In genomic region chr15:80996247-80996646, GRCh38 we compare ENCODE assay signal across 11 cellular contexts. TPM values are rescaled to one million over a fixed set of nuclear protein-coding genes. Genes with fewer than 3 reads are reported as not detected.
DNase-seq lines count a peak whose midpoint lies in the region; ATAC-seq and TF ChIP-seq lines count a peak whose summit lies in the region.
"Had no signal": no experiment of that assay in that cellular context is flagged by ENCODE, and none has a peak within 500 bp of the region (broad histone marks: within the 10 kb centered on the region; RNA-seq: fewer than 3 reads in every experiment).

No MANE protein-coding gene starts in this region.

- no peak overlapping the region for H3K27ac ChIP-seq in cardiac muscle cell
- H3K27ac ChIP-seq: SJCRH30 had no signal

- H3K36me3 ChIP-seq in cardiac muscle cell (no peaks in the 10 kb centered on the region), NT2/D1 (ENCODE audit: insufficient read depth, insufficient read length, low read length) (no peaks in the 10 kb centered on the region)
- H3K36me3 ChIP-seq: SJCRH30 had no signal

- no peak overlapping the region for H3K4me3 Mint-ChIP-seq in type B pancreatic cell
- H3K4me3 Mint-ChIP-seq: central memory CD8-positive, alpha-beta T cell; stimulated activated naive CD8-positive, alpha-beta T cell treated with anti-CD3 and anti-CD28 coated beads, Interleukin-15, Interleukin-2, amounts not matched to agents 100 ng/mL and 50 ng/mL, for 24 hours had no signal

- TF ChIP-seq CTCF in cardiac muscle cell (IDR thresholded peaks at IDR 0.05; ENCODE audit: low read depth, low read length) = peak; percentile 41
- TF ChIP-seq CTCF in epithelial cell of proximal tubule (conservative IDR thresholded peaks at IDR 0.05; ENCODE audit: low read depth, low read length) = peak; percentile 62
- peak; percentile 72 for TF ChIP-seq CTCF in type B pancreatic cell (conservative IDR thresholded peaks at IDR 0.05)

- DNase-seq in cardiac muscle cell (ENCODE audit: low read depth in 1 of 2, low spot score in 1 of 2) = peak in 1 of 2 donors; percentile 25
- DNase-seq in left cardiac atrium = no peak
- DNase-seq in NT2/D1 (ENCODE audit: low read depth, low spot score) = peak; percentile 42
- DNase-seq in epithelial cell of proximal tubule (ENCODE audit: low read depth) = no peak
- DNase-seq in type B pancreatic cell (ENCODE audit: extremely low spot score, unreplicated experiment) = no peak
- no peak for DNase-seq in activated effector memory CD4-positive, alpha-beta T cell treated with anti-CD3 and anti-CD28 coated beads, Interleukin-2, amount 50 U/mL, for 16 hours
- no peak for DNase-seq in stimulated activated naive CD8-positive, alpha-beta T cell treated with anti-CD3 and anti-CD28 coated beads, Interleukin-15, Interleukin-2, amounts not matched to agents 100 U/mL and 50 U/mL, for 24 hours
- DNase-seq in activated naive CD4-positive, alpha-beta T cell treated with anti-CD3 and anti-CD28 coated beads, Interleukin-2, amount 50 U/mL, for 72 hours (ENCODE audit: low spot score in 2 of 2) = no peak

- H3K4me1 ChIP-seq in cardiac muscle cell (ENCODE audit: low read depth) (no peaks in the 10 kb centered on the region), NT2/D1 (ENCODE audit: insufficient read depth, insufficient read length) (no peaks in the 10 kb centered on the region)

- no peak overlapping the region for H3K27ac Mint-ChIP-seq in type B pancreatic cell
- H3K27ac Mint-ChIP-seq in activated naive CD4-positive, alpha-beta T cell treated with anti-CD3 and anti-CD28 coated beads, Interleukin-2, amount 50 U/mL, for 72 hours = no peak overlapping the region
- H3K27ac Mint-ChIP-seq: stimulated activated naive CD8-positive, alpha-beta T cell treated with anti-CD3 and anti-CD28 coated beads, Interleukin-15, Interleukin-2, amounts not matched to agents 100 ng/mL and 50 ng/mL, for 24 hours had no signal

- H3K27me3 ChIP-seq in cardiac muscle cell = no peaks in the 10 kb centered on the region
- H3K27me3 ChIP-seq in NT2/D1 (ENCODE audit: insufficient read depth, insufficient read length) = no peaks in the 10 kb centered on the region
- H3K27me3 ChIP-seq: SJCRH30 had no signal

- ATAC-seq in left cardiac atrium = no peak
- no peak for ATAC-seq in stimulated activated naive CD8-positive, alpha-beta T cell treated with anti-CD3 and anti-CD28 coated beads, Interleukin-15, Interleukin-2, amounts not matched to agents 100 U/mL and 50 U/mL, for 24 hours
- ATAC-seq in activated naive CD4-positive, alpha-beta T cell treated with anti-CD3 and anti-CD28 coated beads, Interleukin-2, amount 50 U/mL, for 72 hours = no peak

- H3K36me3 Mint-ChIP-seq in type B pancreatic cell = no peaks in the 10 kb centered on the region
- peaks cover 0 to 6% of the 10 kb centered on the region in 2 donors for H3K36me3 Mint-ChIP-seq in activated naive CD4-positive, alpha-beta T cell treated with anti-CD3 and anti-CD28 coated beads, Interleukin-2, amount 50 U/mL, for 72 hours

- no peak overlapping the region for H3K9ac ChIP-seq in NT2/D1 (ENCODE audit: insufficient read length, low read depth)

- H3K9me3 Mint-ChIP-seq in type B pancreatic cell = no peaks in the 10 kb centered on the region
- H3K9me3 Mint-ChIP-seq in activated naive CD4-positive, alpha-beta T cell treated with anti-CD3 and anti-CD28 coated beads, Interleukin-2, amount 50 U/mL, for 72 hours = peaks cover 0 to 6% of the 10 kb centered on the region in 2 donors
- H3K9me3 Mint-ChIP-seq: stimulated activated naive CD8-positive, alpha-beta T cell treated with anti-CD3 and anti-CD28 coated beads, Interleukin-15, Interleukin-2, amounts not matched to agents 100 ng/mL and 50 ng/mL, for 24 hours had no signal

- H3K27me3 Mint-ChIP-seq in type B pancreatic cell = no peaks in the 10 kb centered on the region
- H3K27me3 Mint-ChIP-seq: central memory CD8-positive, alpha-beta T cell; stimulated activated naive CD8-positive, alpha-beta T cell treated with anti-CD3 and anti-CD28 coated beads, Interleukin-15, Interleukin-2, amounts not matched to agents 100 ng/mL and 50 ng/mL, for 24 hours had no signal

- no peaks in the 10 kb centered on the region for H3K9me3 ChIP-seq in cardiac muscle cell (ENCODE audit: low read depth)
- no peaks in the 10 kb centered on the region for H3K9me3 ChIP-seq in NT2/D1 (ENCODE audit: insufficient read depth, low read length)
- H3K9me3 ChIP-seq: SJCRH30 had no signal

- H3K4me3 ChIP-seq in cardiac muscle cell (no peak overlapping the region), NT2/D1 (ENCODE audit: insufficient read length, low read depth) (no peak overlapping the region), epithelial cell of proximal tubule (ENCODE audit: low read depth, low read length) (no peak overlapping the region)
- H3K4me3 ChIP-seq: SJCRH30 had no signal

- intact Hi-C loops in left cardiac atrium (cut with DNase I) = loop anchor here (5.0 to 10.0 kb wide), 2 partner anchors 109 to 261 kb away; no protein-coding TSS in a partner anchor

- peaks cover 9% of the 10 kb centered on the region for H3K4me1 Mint-ChIP-seq in type B pancreatic cell (ENCODE audit: unreplicated experiment)

RNA-seq across cellular contexts. Expression of gene TLNRD1, which starts 4.5 kb away (rescaled TPM):
- total RNA-seq in cardiac muscle cell (29.2 and 41.8 TPM in 2 replicates), left cardiac atrium (10 to 100 TPM in 1 of 2 donors, 1 to 10 TPM in 1; 9.2 to 19.5 TPM), epithelial cell of proximal tubule (44.3 and 45.4 TPM in 2 replicates), type B pancreatic cell (ENCODE audit: low replicate concordance) (16.7 and 20.1 TPM in 2 replicates)
- polyA plus RNA-seq in cardiac muscle cell = 14.4 and 25.3 TPM in 2 replicates
- total RNA-seq in activated naive CD4-positive, alpha-beta T cell treated with anti-CD3 and anti-CD28 coated beads, Interleukin-2, amount 50 U/mL, for 72 hours = 10 to 100 TPM in 1 of 2 donors, 1 to 10 TPM in 1; 9.4 to 15.7 TPM

RNA-seq across cellular contexts. Expression of gene MESD, which starts 6.6 kb away (rescaled TPM):
- 19.1 and 20.1 TPM in 2 replicates for total RNA-seq in cardiac muscle cell
- polyA plus RNA-seq in cardiac muscle cell = 25.3 and 35.8 TPM in 2 replicates
- 10 to 100 TPM; 17.3 to 19.4 TPM for total RNA-seq in left cardiac atrium
- total RNA-seq in epithelial cell of proximal tubule = 22.7 and 27.0 TPM in 2 replicates
- 30.7 and 36.6 TPM in 2 replicates for total RNA-seq in type B pancreatic cell (ENCODE audit: low replicate concordance)
- 10 to 100 TPM; 15.8 to 21.8 TPM for total RNA-seq in activated naive CD4-positive, alpha-beta T cell treated with anti-CD3 and anti-CD28 coated beads, Interleukin-2, amount 50 U/mL, for 72 hours
